Comparison of ENCODE assay signal across 10 cellular contexts in the genomic region with DNA sequence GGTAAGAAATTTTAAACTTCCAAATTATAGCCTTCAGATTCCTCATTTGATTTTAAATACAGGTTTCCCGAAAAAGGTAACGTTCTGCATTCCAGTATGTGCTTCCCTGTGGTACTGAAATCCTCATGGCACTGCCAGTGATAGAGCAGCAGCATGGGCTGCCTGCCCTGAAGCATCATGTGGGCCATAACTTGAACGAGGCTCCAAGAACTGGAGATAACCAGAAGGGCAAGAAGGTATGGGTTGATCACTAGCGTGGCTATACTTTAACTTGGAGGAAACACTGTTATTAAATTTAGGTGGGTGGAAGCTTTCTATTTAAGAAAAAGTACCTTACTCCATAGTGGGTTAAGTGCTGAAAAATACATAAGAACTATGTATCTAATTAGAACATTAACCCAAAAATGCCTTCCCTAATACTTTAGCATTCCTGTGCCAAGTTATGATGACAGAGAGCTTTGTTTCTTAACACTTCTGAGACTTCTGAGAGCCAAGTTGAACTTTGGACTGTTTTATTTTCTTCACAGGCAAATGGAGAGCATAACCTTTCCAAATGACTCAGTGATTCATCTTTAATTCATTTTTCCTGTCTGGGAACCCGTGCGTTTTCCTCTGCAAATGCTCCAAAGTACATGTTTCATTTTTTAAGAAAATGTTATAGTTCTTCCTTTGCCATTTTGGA.
DNase-seq lines count a peak whose midpoint lies in the region; TF ChIP-seq lines count a peak whose summit lies in the region.
"Had no signal": no experiment of that assay in that cellular context is flagged by ENCODE, and none has a peak within 500 bp of the region (broad histone marks: within the 10 kb centered on the region; RNA-seq: fewer than 3 reads in every experiment).

No MANE protein-coding gene starts in this region.

- no peaks in the 10 kb centered on the region for H3K36me3 ChIP-seq in tibial artery

- no peaks in the 10 kb centered on the region for H3K27me3 Mint-ChIP-seq in MCF 10A (ENCODE audit: insufficient read depth, unreplicated experiment)

- peaks cover 13% of the 10 kb centered on the region for H3K4me1 Mint-ChIP-seq in MCF 10A (ENCODE audit: insufficient read depth, unreplicated experiment)

- BruUV-seq in MCF 10A (replicated peaks; lab: Mats Ljungman, UMichigan), result no TSS peak

- H3K4me1 ChIP-seq in tibial artery, result peaks cover 0 to 38% (median 9%) of the 10 kb centered on the region in 4 donors

- H3K9me3 ChIP-seq in tibial artery, result no peaks in the 10 kb centered on the region

- no peaks in the 10 kb centered on the region for H3K9me3 Mint-ChIP-seq in MCF 10A (ENCODE audit: unreplicated experiment)

- CTCF ChIA-PET in MCF 10A (lab: Yijun Ruan, JAX), result interaction anchor here (0.6 to 1.2 kb wide), 4 partner anchors 19 to 402 kb away, joined by 3 to 8 read pairs (median 3); no protein-coding TSS in a partner anchor

- H3K27me3 ChIP-seq in tibial artery, result no peaks in the 10 kb centered on the region

- peak overlapping the region; percentile 8 to 33 for H3K27ac ChIP-seq in tibial artery

- TF ChIP-seq CTCF in MCF 10A (IDR thresholded peaks at IDR 0.05; ENCODE audit: unreplicated experiment), result no peak
- TF ChIP-seq CTCF in tibial artery (IDR thresholded peaks at IDR 0.05), result no peak

- peaks cover 12% of the 10 kb centered on the region for H3K36me3 Mint-ChIP-seq in MCF 10A (ENCODE audit: insufficient read depth, unreplicated experiment)

- POLR2A ChIA-PET in MCF 10A (lab: Yijun Ruan, JAX), result interaction anchor here (0.6 kb wide), 2 partner anchors 17 to 113 kb away, joined by 3 read pairs; no protein-coding TSS in a partner anchor

- intact Hi-C loops in MCF 10A (cut with micrococcal nuclease), result loop anchor here (5.0 kb wide), 1 partner anchor 283 kb away; no protein-coding TSS in a partner anchor
- intact Hi-C loops in tibial artery (cut with DNase I; ENCODE audit: low total_unique reads), result no loop called here

- H3K4me3 ChIP-seq in tibial artery, result no peak overlapping the region

- no peak overlapping the region for H3K4me3 Mint-ChIP-seq in MCF 10A (ENCODE audit: unreplicated experiment)

- peak; percentile 42 for DNase-seq in HT1080 (ENCODE audit: low read depth)
- peak; percentile 66 for DNase-seq in MCF 10A (ENCODE audit: unreplicated experiment)
- peak; percentile 85 for DNase-seq in iris pigment epithelial cell (ENCODE audit: low read depth)
- DNase-seq in tibial artery, result no peak
- no peak for DNase-seq in NCI-H2029 (lab: John Stamatoyannopoulos, UW)
- no peak for DNase-seq in SHP77 treated with DMSO at 0.1 percent for 48 hours (lab: John Stamatoyannopoulos, UW)
- no peak for DNase-seq in stimulated activated CD4-positive, alpha-beta T cell treated with anti-CD3 and anti-CD28 coated beads, Interleukin-4, amount 100 ng/mL, for 4 hours
- DNase-seq: activated CD8-positive, alpha-beta memory T cell treated with anti-CD3 and anti-CD28 coated beads for 24 hours; NCI-H1694 treated with DMSO at 0.1 percent for 48 hours; T-helper 2 cell had no signal

- H3K27ac Mint-ChIP-seq in MCF 10A (ENCODE audit: low read depth, unreplicated experiment), result no peak overlapping the region

Comparison
In these comparisons a context has a peak if more than half of its experiments do, and no peak if none do; other contexts are left out.
1. DNase-seq: peak in HT1080 (single experiment), MCF 10A (single experiment) and iris pigment epithelial cell (single experiment); none in tibial artery (0 of 2), NCI-H2029 (single experiment), SHP77 treated with DMSO at 0.1 percent for 48 hours (single experiment) and stimulated activated CD4-positive, alpha-beta T cell treated with anti-CD3 and anti-CD28 coated beads, Interleukin-4, amount 100 ng/mL, for 4 hours (0 of 2).